8 cellular contexts compared by ENCODE assay signal in genomic region chr4:48831532-48832015, GRCh38. TPM values are rescaled to one million over a fixed set of nuclear protein-coding genes. Genes with fewer than 3 reads are reported as not detected.
DNase-seq lines count a peak whose midpoint lies in the region; ATAC-seq and TF ChIP-seq lines count a peak whose summit lies in the region.

No MANE protein-coding gene starts in this region.

- ATAC-seq in GM18519 (IDR thresholded peaks at IDR 0.05; ENCODE audit: low FRiP score, unreplicated experiment), result no peak

- peaks cover 2% of the 10 kb centered on the region for H3K27me3 Mint-ChIP-seq in chondrocyte (ENCODE audit: low read depth)
- H3K27me3 Mint-ChIP-seq in mesothelial cell of epicardium (ENCODE audit: low read depth), result peaks cover 5% of the 10 kb centered on the region

- peak; percentile 23 for TF ChIP-seq CTCF in chondrocyte (IDR thresholded peaks at IDR 0.05)
- TF ChIP-seq CTCF in mesothelial cell of epicardium (IDR thresholded peaks at IDR 0.05; ENCODE audit: unreplicated experiment), result no peak

- H3K9me3 Mint-ChIP-seq in chondrocyte (ENCODE audit: low read depth), result no peaks in the 10 kb centered on the region
- no peaks in the 10 kb centered on the region for H3K9me3 Mint-ChIP-seq in mesothelial cell of epicardium

- H3K36me3 Mint-ChIP-seq in chondrocyte (ENCODE audit: low read depth), result peaks cover 12% of the 10 kb centered on the region
- peaks cover 18% of the 10 kb centered on the region for H3K36me3 Mint-ChIP-seq in mesothelial cell of epicardium

- H3K27ac Mint-ChIP-seq in chondrocyte (ENCODE audit: unreplicated experiment) (peak overlapping the region; percentile 100), mesothelial cell of epicardium (peak overlapping the region; percentile 100)

- DNase-seq in NCI-H2196 (lab: John Stamatoyannopoulos, UW; ENCODE audit: unreplicated experiment), result peak; percentile 42
- no peak for DNase-seq in NCI-H2196 treated with DMSO at 0.1 percent for 48 hours (lab: John Stamatoyannopoulos, UW; ENCODE audit: unreplicated experiment)
- DNase-seq in NCI-H2029 (lab: John Stamatoyannopoulos, UW), result peak; percentile 5
- no peak for DNase-seq in chondrocyte (ENCODE audit: low spot score)
- DNase-seq in mesothelial cell of epicardium (ENCODE audit: low spot score in 2 of 2, unreplicated experiment in 2 of 2), result no peak
- DNase-seq in stimulated activated CD4-positive, alpha-beta T cell treated with anti-CD3 and anti-CD28 coated beads, Interleukin-12 subunit alpha, Interleukin-12 subunit beta, amount 100 ng/mL, for 4 hours, result no peak
- no peak for DNase-seq in nucleus accumbens (lab: John Stamatoyannopoulos, UW)

- H3K4me1 Mint-ChIP-seq in chondrocyte (ENCODE audit: low read depth) (peaks cover 23% of the 10 kb centered on the region), mesothelial cell of epicardium (peaks cover 21% of the 10 kb centered on the region)

- H3K4me3 Mint-ChIP-seq in chondrocyte (ENCODE audit: unreplicated experiment), result peak overlapping the region; percentile 98
- H3K4me3 Mint-ChIP-seq in mesothelial cell of epicardium, result peak overlapping the region; percentile 100

RNA-seq across cellular contexts. Expression of gene OCIAD1, which starts 0.7 kb away (rescaled TPM):
- total RNA-seq in chondrocyte, result 119 to 132 TPM (median 120 TPM) in 3 replicates
- total RNA-seq in mesothelial cell of epicardium, result 143 to 149 TPM (median 146 TPM) in 3 replicates

RNA-seq across cellular contexts. Expression of gene FRYL, which starts 51.5 kb away (rescaled TPM):
- 29.3 to 45.4 TPM (median 30.8 TPM) in 3 replicates for total RNA-seq in chondrocyte
- total RNA-seq in mesothelial cell of epicardium, result 55.5 to 57.0 TPM (median 56.8 TPM) in 3 replicates

Comparison
In these comparisons a context has a peak if more than half of its experiments do, and no peak if none do; other contexts are left out.
1. DNase-seq: peak in NCI-H2196 (single experiment) and NCI-H2029 (single experiment); none in NCI-H2196 treated with DMSO at 0.1 percent for 48 hours (single experiment), chondrocyte (single experiment), mesothelial cell of epicardium (0 of 2), stimulated activated CD4-positive, alpha-beta T cell treated with anti-CD3 and anti-CD28 coated beads, Interleukin-12 subunit alpha, Interleukin-12 subunit beta, amount 100 ng/mL, for 4 hours (single experiment) and nucleus accumbens (0 of 56).